In the genomic region with DNA sequence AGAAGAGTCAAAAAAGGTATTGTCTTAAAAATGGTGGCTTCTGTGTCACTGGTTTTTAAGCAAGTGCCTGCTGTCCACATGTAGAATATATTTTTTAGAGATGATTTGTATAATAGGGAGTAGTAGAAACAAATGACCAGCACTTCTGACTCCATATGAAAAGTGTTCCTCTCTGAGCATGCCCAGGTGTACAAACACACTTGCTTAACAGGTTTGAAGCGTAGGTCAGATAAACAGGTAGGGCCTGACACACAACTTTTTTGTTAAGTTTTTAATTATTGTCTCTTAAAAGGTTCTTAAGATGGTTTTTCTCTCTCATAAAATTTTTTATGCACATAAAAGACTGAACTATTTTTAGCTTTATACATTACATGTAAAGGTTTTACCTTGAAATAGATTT, we compare ENCODE assay signal across 34 cellular contexts.
"Had no signal": no experiment of that assay in that cellular context is flagged by ENCODE, and none has a peak within 500 bp of the region (broad histone marks: within the 10 kb centered on the region; RNA-seq: fewer than 3 reads in every experiment).

No MANE protein-coding gene starts in this region.

- H3K36me3 Mint-ChIP-seq: activated naive CD8-positive, alpha-beta T cell; brain; WTC11 had no signal

- H3K4me3 Mint-ChIP-seq: activated CD4-positive, alpha-beta T cell treated with anti-CD3 and anti-CD28 coated beads for 36 hours; activated CD4-positive, alpha-beta T cell treated with anti-CD3 and anti-CD28 coated beads, Interleukin-2, amount 10 ng/mL, durations not matched to agents 7 days and 5 days; activated CD8-positive, alpha-beta T cell treated with anti-CD3 and anti-CD28 coated beads, Interleukin-2, amount 10 ng/mL, durations not matched to agents 7 days and 5 days; activated naive CD4-positive, alpha-beta T cell treated with anti-CD3 and anti-CD28 coated beads for 36 hours; activated naive CD8-positive, alpha-beta T cell; activated naive CD8-positive, alpha-beta T cell treated with anti-CD3 and anti-CD28 coated beads, Interleukin-2, amount 50 U/mL, for 24 hours; activated T-cell treated with anti-CD3 and anti-CD28 coated beads, Interleukin-2, amount 50 U/mL, for 4 hours; activated T-helper 1 cell treated with anti-CD3 and anti-CD28 coated beads, Interleukin-12 subunit alpha, Interleukin-12 subunit beta, Interleukin-2, Interleukin-4 antibody, amounts not matched to agents 30 ng/mL and 10 ng/mL and 1 ng/mL, durations not matched to agents 14 hours and 24 hours and 36 hours; brain; T-helper 1 cell treated with Interleukin-12 subunit alpha and Interleukin-12 subunit beta and Interleukin-4 antibody, amounts not matched to agents 30 μg/mL and 1 μg/mL, for 36 hours; T-helper 2 cell treated with Interferon-gamma antibody and Interleukin-4, amounts not matched to agents 5 μg/mL and 100 μg/mL, for 36 hours; WTC11 had no signal

- H3K36me3 ChIP-seq: SJSA1 had no signal

- H3K4me2 ChIP-seq: KMS-11, SK-N-SH had no signal

- H3K4me1 Mint-ChIP-seq: activated CD4-positive, alpha-beta T cell treated with anti-CD3 and anti-CD28 coated beads for 36 hours; activated CD4-positive, alpha-beta T cell treated with anti-CD3 and anti-CD28 coated beads, Interleukin-2, amount 10 ng/mL, durations not matched to agents 7 days and 5 days; activated naive CD8-positive, alpha-beta T cell treated with anti-CD3 and anti-CD28 coated beads, Interleukin-2, amount 50 U/mL, for 24 hours; brain; WTC11 had no signal

- H3K27ac ChIP-seq: KMS-11, SJSA1 had no signal

- H3K27me3 ChIP-seq: SJSA1 had no signal

- H3K9me2 ChIP-seq: SK-N-SH had no signal

- ATAC-seq: activated CD4-positive, alpha-beta T cell treated with anti-CD3 and anti-CD28 coated beads for 36 hours; activated CD4-positive, CD25-positive, alpha-beta regulatory T cell treated with anti-CD3 and anti-CD28 coated beads, Interleukin-2, amount 50 U/mL, for 24 hours; activated CD8-positive, alpha-beta T cell treated with anti-CD3 and anti-CD28 coated beads, Interleukin-2, amount 10 ng/mL, durations not matched to agents 7 days and 5 days; activated naive CD8-positive, alpha-beta T cell treated with anti-CD3 and anti-CD28 coated beads, Interleukin-2, amount 50 U/mL, for 24 hours; activated T-cell treated with anti-CD3 and anti-CD28 coated beads, Interleukin-2, amount 50 U/mL, for 4 hours; Panc1; WTC11 had no signal

- H3K9me3 Mint-ChIP-seq: activated CD4-positive, alpha-beta T cell treated with anti-CD3 and anti-CD28 coated beads, Interleukin-2, amount 10 ng/mL, durations not matched to agents 7 days and 5 days; activated naive CD4-positive, alpha-beta T cell treated with anti-CD3 and anti-CD28 coated beads for 36 hours; activated naive CD8-positive, alpha-beta T cell treated with anti-CD3 and anti-CD28 coated beads, Interleukin-2, amount 50 U/mL, for 24 hours; activated T-helper 1 cell treated with anti-CD3 and anti-CD28 coated beads, Interleukin-12 subunit alpha, Interleukin-12 subunit beta, Interleukin-2, Interleukin-4 antibody, amounts not matched to agents 30 ng/mL and 10 ng/mL and 1 ng/mL, durations not matched to agents 14 hours and 24 hours and 36 hours; brain; T-helper 1 cell treated with Interleukin-12 subunit alpha and Interleukin-12 subunit beta and Interleukin-4 antibody, amounts not matched to agents 30 μg/mL and 1 μg/mL, for 36 hours; T-helper 2 cell treated with Interferon-gamma antibody and Interleukin-4, amounts not matched to agents 5 μg/mL and 100 μg/mL, for 36 hours; WTC11 had no signal

- H3K4me1 ChIP-seq: SJSA1 had no signal

- H3K27me3 Mint-ChIP-seq: activated CD4-positive, alpha-beta T cell treated with anti-CD3 and anti-CD28 coated beads for 36 hours; activated naive CD8-positive, alpha-beta T cell; activated naive CD8-positive, alpha-beta T cell treated with anti-CD3 and anti-CD28 coated beads, Interleukin-2, amount 50 U/mL, for 24 hours; brain had no signal

- DNase-seq: activated CD4-positive, alpha-beta T cell treated with anti-CD3 and anti-CD28 coated beads for 36 hours; activated CD4-positive, alpha-beta T cell treated with anti-CD3 and anti-CD28 coated beads, Interleukin-2, amount 10 ng/mL, durations not matched to agents 7 days and 5 days; activated CD4-positive, alpha-beta T cell treated with anti-CD3 and anti-CD28 coated beads, Interleukin-2, amount 50 U/mL, for 48 hours; activated CD8-positive, alpha-beta memory T cell treated with anti-CD3 and anti-CD28 coated beads, Interleukin-2, amount 50 U/mL, for 4 hours; activated CD8-positive, alpha-beta T cell treated with anti-CD3 and anti-CD28 coated beads, Interleukin-2, amount 10 ng/mL, durations not matched to agents 7 days and 5 days; activated gamma-delta T cell treated with Interleukin-2 at 50 U/mL for 16 hours; activated naive CD4-positive, alpha-beta T cell treated with anti-CD3 and anti-CD28 coated beads for 36 hours; activated naive CD8-positive, alpha-beta T cell treated with anti-CD3 and anti-CD28 coated beads, Interleukin-2, amount 50 U/mL, for 24 hours; activated T-cell treated with anti-CD3 and anti-CD28 coated beads for 4 hours; activated T-cell treated with anti-CD3 and anti-CD28 coated beads, Interleukin-2, amount 50 U/mL, for 4 hours; anterior cingulate cortex; caudate nucleus; cerebellar nuclear complex; NCI-H1092 treated with DMSO at 0.1 percent for 48 hours; NCI-H1417; NCI-H146; NCI-H187; NCI-H2029 treated with DMSO at 0.1 percent for 48 hours; NCI-H2107; NCI-H2171; NCI-H446; NCI-H524 treated with DMSO at 0.1 percent for 48 hours; SHP77; SK-N-SH had no signal

- H3K4me3 ChIP-seq: SJSA1 had no signal

- H3K9me3 ChIP-seq: SJSA1, SK-N-SH had no signal

- H3K27ac Mint-ChIP-seq: activated CD4-positive, alpha-beta T cell treated with anti-CD3 and anti-CD28 coated beads for 36 hours; activated CD4-positive, alpha-beta T cell treated with anti-CD3 and anti-CD28 coated beads, Interleukin-2, amount 10 ng/mL, durations not matched to agents 7 days and 5 days; activated CD8-positive, alpha-beta T cell treated with anti-CD3 and anti-CD28 coated beads, Interleukin-2, amount 10 ng/mL, durations not matched to agents 7 days and 5 days; activated naive CD4-positive, alpha-beta T cell treated with anti-CD3 and anti-CD28 coated beads for 36 hours; activated naive CD8-positive, alpha-beta T cell; activated naive CD8-positive, alpha-beta T cell treated with anti-CD3 and anti-CD28 coated beads, Interleukin-2, amount 50 U/mL, for 24 hours; activated T-helper 1 cell treated with anti-CD3 and anti-CD28 coated beads, Interleukin-12 subunit alpha, Interleukin-12 subunit beta, Interleukin-2, Interleukin-4 antibody, amounts not matched to agents 30 ng/mL and 10 ng/mL and 1 ng/mL, durations not matched to agents 14 hours and 24 hours and 36 hours; brain; T-helper 1 cell treated with Interleukin-12 subunit alpha and Interleukin-12 subunit beta and Interleukin-4 antibody, amounts not matched to agents 30 μg/mL and 1 μg/mL, for 36 hours; T-helper 2 cell treated with Interferon-gamma antibody and Interleukin-4, amounts not matched to agents 5 μg/mL and 100 μg/mL, for 36 hours; WTC11 had no signal
